ENCODE assay signal across 1 cellular context in the genomic region with DNA sequence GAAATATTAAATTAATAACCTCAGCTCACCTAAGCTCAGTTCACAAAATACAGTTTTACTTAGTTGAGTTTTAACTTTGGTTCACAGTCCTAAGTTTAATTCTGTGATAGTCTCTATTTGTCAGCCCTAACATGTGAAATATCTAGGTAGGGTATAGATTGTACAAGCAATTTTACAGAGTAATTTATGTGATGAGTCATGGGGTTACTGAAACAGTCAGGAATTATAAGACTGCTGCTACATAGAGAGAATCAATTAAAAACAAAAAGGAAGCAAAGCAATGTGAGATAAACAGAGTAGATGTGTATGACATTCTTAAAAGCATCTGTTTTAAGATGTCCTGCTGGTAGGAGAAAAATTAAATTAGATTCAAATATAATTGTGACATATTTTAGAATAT.
TF ChIP-seq lines count a peak whose summit lies in the region.

No MANE protein-coding gene starts in this region.

TF ChIP-seq in GM23338, 12 proteins besides CTCF, POLR2A, EP300 and RAD21 (continued from another document):
- TF ChIP-seq ZNF462 (CRISPR knock-in tag; IDR thresholded peaks at IDR 0.05): no peak
- TF ChIP-seq, protein P1, sequence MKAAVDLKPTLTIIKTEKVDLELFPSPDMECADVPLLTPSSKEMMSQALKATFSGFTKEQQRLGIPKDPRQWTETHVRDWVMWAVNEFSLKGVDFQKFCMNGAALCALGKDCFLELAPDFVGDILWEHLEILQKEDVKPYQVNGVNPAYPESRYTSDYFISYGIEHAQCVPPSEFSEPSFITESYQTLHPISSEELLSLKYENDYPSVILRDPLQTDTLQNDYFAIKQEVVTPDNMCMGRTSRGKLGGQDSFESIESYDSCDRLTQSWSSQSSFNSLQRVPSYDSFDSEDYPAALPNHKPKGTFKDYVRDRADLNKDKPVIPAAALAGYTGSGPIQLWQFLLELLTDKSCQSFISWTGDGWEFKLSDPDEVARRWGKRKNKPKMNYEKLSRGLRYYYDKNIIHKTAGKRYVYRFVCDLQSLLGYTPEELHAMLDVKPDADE (IDR thresholded peaks at IDR 0.05): no peak
